ENCODE assay signal across 21 cellular contexts in genomic region chr2:109720379-109721116, GRCh38.
DNase-seq lines count a peak whose midpoint lies in the region; ATAC-seq and TF ChIP-seq lines count a peak whose summit lies in the region.
"Had no signal": no experiment of that assay in that cellular context is flagged by ENCODE, and none has a peak within 500 bp of the region (broad histone marks: within the 10 kb centered on the region; RNA-seq: fewer than 3 reads in every experiment).

No MANE protein-coding gene starts in this region.

- no peak overlapping the region for H3K9ac ChIP-seq in smooth muscle cell (ENCODE audit: low read depth)
- H3K9ac ChIP-seq: SK-N-SH had no signal

- H3K4me2 ChIP-seq in smooth muscle cell: no peak overlapping the region
- H3K4me2 ChIP-seq: SK-N-SH had no signal

- H2AFZ ChIP-seq in smooth muscle cell (ENCODE audit: low read depth): no peak overlapping the region

- H3K4me3 ChIP-seq in body of pancreas (no peak overlapping the region), smooth muscle cell (no peak overlapping the region)
- H3K4me3 ChIP-seq: gastrocnemius medialis, mucosa of descending colon had no signal

- no peak overlapping the region for H3K27ac ChIP-seq in body of pancreas
- peak overlapping the region; percentile 16 for H3K27ac ChIP-seq in smooth muscle cell (ENCODE audit: low read depth)
- H3K27ac ChIP-seq: brain microvascular endothelial cell had no signal

- DNase-seq in NCI-H2227 (lab: John Stamatoyannopoulos, UW; ENCODE audit: unreplicated experiment) (peak; percentile 1), NCI-H2227 treated with DMSO at 0.1 percent for 48 hours (lab: John Stamatoyannopoulos, UW) (no peak), body of pancreas (no peak), mesenteric fat pad (ENCODE audit: low spot score) (peak; percentile 71), smooth muscle cell (lab: John Stamatoyannopoulos, UW; ENCODE audit: unreplicated experiment) (no peak), GM10248 (ENCODE audit: extremely low spot score) (no peak), COLO668 (lab: John Stamatoyannopoulos, UW; ENCODE audit: unreplicated experiment) (no peak)
- DNase-seq: 8988T; activated CD4-positive, CD25-positive, alpha-beta regulatory T cell; activated CD8-positive, alpha-beta T cell treated with anti-CD3 and anti-CD28 coated beads for 36 hours; brain microvascular endothelial cell; H9; left colon; mucosa of descending colon; NCI-H2171; SK-N-SH; stimulated activated CD4-positive, alpha-beta T cell treated with anti-CD3 and anti-CD28 coated beads, Interleukin-2, amount 100 ng/mL, for 24 hours; stimulated activated naive CD4-positive, alpha-beta T cell treated with Interleukin-2 at 50 U/mL for 16 hours; trophoblast cell had no signal

- H3K27me3 ChIP-seq in body of pancreas (no peaks in the 10 kb centered on the region), smooth muscle cell (ENCODE audit: low read depth) (no peaks in the 10 kb centered on the region)
- H3K27me3 ChIP-seq: brain microvascular endothelial cell, gastrocnemius medialis had no signal

- CTCF ChIA-PET in GM10248 (lab: Yijun Ruan, JAX): interaction anchor here (1.0 kb wide), 1 partner anchor 9 kb away, joined by 3 read pairs; no protein-coding TSS in a partner anchor

- intact Hi-C loops in body of pancreas (cut with DNase I): no loop called here

- H4K20me1 ChIP-seq in smooth muscle cell (ENCODE audit: low read depth): no peaks in the 10 kb centered on the region

- no peaks in the 10 kb centered on the region for H3K9me3 ChIP-seq in body of pancreas
- no peaks in the 10 kb centered on the region for H3K9me3 ChIP-seq in smooth muscle cell (replicated peaks; ENCODE audit: low read depth)
- H3K9me3 ChIP-seq: gastrocnemius medialis, mucosa of descending colon, SK-N-SH had no signal

- POLR2A ChIA-PET in GM10248 (lab: Yijun Ruan, JAX): no interaction called here

- TF ChIP-seq CTCF in body of pancreas (IDR thresholded peaks at IDR 0.05) (no peak), smooth muscle cell (IDR thresholded peaks at IDR 0.05; ENCODE audit: borderline replicate concordance, insufficient read depth, poor library complexity, severe bottlenecking) (no peak), GM10248 (IDR thresholded peaks at IDR 0.05; ENCODE audit: control extremely low read depth, extremely low read depth, low read depth, missing control alignments) (no peak)

- no peaks in the 10 kb centered on the region for H3K4me1 ChIP-seq in body of pancreas
- no peaks in the 10 kb centered on the region for H3K4me1 ChIP-seq in smooth muscle cell (ENCODE audit: low read depth)

- ATAC-seq in body of pancreas (peak; percentile 66), HG02759 (IDR thresholded peaks at IDR 0.05; ENCODE audit: unreplicated experiment) (no peak)
- ATAC-seq: activated CD8-positive, alpha-beta T cell treated with anti-CD3 and anti-CD28 coated beads for 36 hours; mucosa of descending colon had no signal

- no peaks in the 10 kb centered on the region for H3F3A ChIP-seq in smooth muscle cell (ENCODE audit: low read depth)

- WGBS in body of pancreas, 2 donors: 49 to 63% methylated on average over 2 to 3 of the region's 3 CpGs
- 79% methylated on average over 3 of the region's 3 CpGs for WGBS in smooth muscle cell (ENCODE audit: low lambda C conversion rate)

- H3K79me2 ChIP-seq in smooth muscle cell (ENCODE audit: low read depth): no peaks in the 10 kb centered on the region

- TF ChIP-seq POLR2A in body of pancreas (IDR thresholded peaks at IDR 0.05): no peak

- H3K36me3 ChIP-seq in body of pancreas (replicated peaks in 1 of 2; ENCODE audit: insufficient read depth in 1 of 2, low read depth in 2 of 2) (no peaks in the 10 kb centered on the region), smooth muscle cell (ENCODE audit: low read depth) (no peaks in the 10 kb centered on the region)
- H3K36me3 ChIP-seq: brain microvascular endothelial cell, gastrocnemius medialis had no signal

Comparison
In these comparisons a context has a peak if more than half of its experiments do, and no peak if none do; other contexts are left out.
1. DNase-seq: peak in NCI-H2227 (single experiment) and mesenteric fat pad (single experiment); none in NCI-H2227 treated with DMSO at 0.1 percent for 48 hours (single experiment), body of pancreas (0 of 4), smooth muscle cell (single experiment), GM10248 (single experiment) and COLO668 (single experiment).